In the genomic region with DNA sequence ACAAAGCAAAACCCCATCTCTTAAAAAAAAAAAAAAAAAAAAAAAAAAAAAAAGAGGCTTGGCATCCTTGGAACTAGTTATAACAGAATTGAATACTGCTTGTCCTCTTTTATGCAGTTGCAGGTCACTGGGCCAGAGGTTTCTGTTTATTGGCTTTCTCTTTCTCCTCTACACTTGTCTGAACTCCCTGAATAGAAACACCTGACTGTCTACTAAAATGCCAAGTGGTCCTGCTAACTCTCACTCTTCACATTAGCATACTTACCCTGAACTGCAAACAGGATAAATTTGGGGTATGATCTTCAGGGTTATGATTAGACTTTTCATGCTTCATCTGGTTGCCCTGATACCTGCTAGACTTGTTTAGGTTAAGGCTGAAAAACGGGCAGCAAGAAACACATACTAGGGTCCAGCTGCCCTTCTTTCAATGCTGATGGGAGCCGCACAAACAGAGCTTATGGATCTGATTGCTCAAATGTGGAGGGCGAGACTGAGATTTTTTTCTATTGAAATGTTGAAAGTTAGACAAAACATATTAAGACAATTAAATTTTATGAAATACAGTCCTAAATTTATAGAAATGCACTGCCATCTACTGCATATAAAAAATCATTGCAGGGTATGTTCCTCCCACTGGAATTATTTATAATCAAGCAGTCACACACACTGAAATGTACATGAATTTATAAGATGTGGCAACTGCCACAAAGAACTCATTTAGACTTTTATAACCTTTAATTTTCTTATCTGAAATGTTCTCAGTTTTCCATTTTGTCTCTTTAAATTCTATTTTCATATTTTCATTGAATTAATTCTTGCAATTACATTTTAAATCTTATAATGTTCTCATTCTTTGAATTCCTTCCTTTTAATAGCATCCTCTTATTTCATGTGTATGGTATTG, we compare ENCODE assay signal across 11 cellular contexts. TPM values are rescaled to one million over a fixed set of nuclear protein-coding genes. Genes with fewer than 3 reads are reported as not detected.
DNase-seq lines count a peak whose midpoint lies in the region; ATAC-seq, FAIRE-seq and TF ChIP-seq lines count a peak whose summit lies in the region.
"Had no signal": no experiment of that assay in that cellular context is flagged by ENCODE, and none has a peak within 500 bp of the region (broad histone marks: within the 10 kb centered on the region; RNA-seq: fewer than 3 reads in every experiment).

No MANE protein-coding gene starts in this region.

- H3K27me3 ChIP-seq in GM23248 (replicated peaks; ENCODE audit: insufficient read depth) (no peaks in the 10 kb centered on the region), adipocyte (replicated peaks; ENCODE audit: control insufficient read depth, insufficient read depth, low read length) (no peaks in the 10 kb centered on the region)
- H3K27me3 ChIP-seq: adrenal gland had no signal

- TF ChIP-seq EP300 in A549 (IDR thresholded peaks at IDR 0.05): no peak

- peak; percentile 45 for TF ChIP-seq CTCF in A549 (IDR thresholded peaks at IDR 0.05)

- H3K4me1 ChIP-seq in A549 (no peaks in the 10 kb centered on the region), GM23248 (ENCODE audit: insufficient read depth) (peaks cover 14% of the 10 kb centered on the region), adipocyte (ENCODE audit: control insufficient read depth, insufficient read depth, low read length) (peaks cover 4% of the 10 kb centered on the region)
- H3K4me1 ChIP-seq: adrenal gland had no signal

- intact Hi-C loops in activated CD4-positive, alpha-beta memory T cell treated with anti-CD3 and anti-CD28 coated beads for 36 hours (cut with micrococcal nuclease): loop anchor here (10.0 kb wide), 2 partner anchors 464 to 1016 kb away; no protein-coding TSS in a partner anchor

- no peaks in the 10 kb centered on the region for H3K27me3 Mint-ChIP-seq in activated CD4-positive, alpha-beta memory T cell treated with anti-CD3 and anti-CD28 coated beads for 36 hours
- no peaks in the 10 kb centered on the region for H3K27me3 Mint-ChIP-seq in activated naive CD8-positive, alpha-beta T cell treated with anti-CD3 and anti-CD28 coated beads, Interleukin-2, amount 50 U/mL, for 24 hours
- H3K27me3 Mint-ChIP-seq: stimulated activated naive CD8-positive, alpha-beta T cell treated with anti-CD3 and anti-CD28 coated beads, Interleukin-15, Interleukin-2, amounts not matched to agents 100 ng/mL and 50 ng/mL, for 24 hours had no signal

- H3F3A ChIP-seq in GM23248 (ENCODE audit: insufficient read depth): peaks cover 18% of the 10 kb centered on the region

- peak overlapping the region; percentile 51 for H2AFZ ChIP-seq in GM23248

- 87% methylated on average over 3 of the region's 3 CpGs for WGBS in A549 (ENCODE audit: missing lambda C conversion rate)
- 11 to 13% methylated on average over 3 of the region's 3 CpGs for WGBS in GM23248 (ENCODE audit: low coverage in 1 of 2, low lambda C conversion rate in 2 of 2, missing lambda C conversion rate in 2 of 2), 2 experiments

- no peaks in the 10 kb centered on the region for H4K20me1 ChIP-seq in GM23248 (ENCODE audit: insufficient read depth)

- ATAC-seq in A549 (peak; percentile 50 to 64; a peak in 4 of 6 replicates), HG03571 (IDR thresholded peaks at IDR 0.05; ENCODE audit: unreplicated experiment) (no peak)
- no peak for ATAC-seq in activated naive CD8-positive, alpha-beta T cell treated with anti-CD3 and anti-CD28 coated beads, Interleukin-2, amount 50 U/mL, for 24 hours

- no peaks in the 10 kb centered on the region for H3K79me2 ChIP-seq in GM23248 (ENCODE audit: insufficient read depth)

- peaks cover 3% of the 10 kb centered on the region; the same call in 1 of the 3 replicates for H3K9me3 ChIP-seq in A549
- no peaks in the 10 kb centered on the region for H3K9me3 ChIP-seq in GM23248 (ENCODE audit: low read depth)
- H3K9me3 ChIP-seq in adipocyte (ENCODE audit: control insufficient read depth, low read length): peaks cover 4% of the 10 kb centered on the region

- TF ChIP-seq POLR2A in A549 (IDR thresholded peaks at IDR 0.05; ENCODE audit: low read length): no peak

- no peaks in the 10 kb centered on the region for H3K9me2 ChIP-seq in GM23248 (ENCODE audit: insufficient read depth)

- no peak overlapping the region for H3K27ac ChIP-seq in A549
- peak overlapping the region; percentile 37 for H3K27ac ChIP-seq in GM23248
- H3K27ac ChIP-seq: adrenal gland had no signal

- H3K9ac ChIP-seq in GM23248 (peak overlapping the region; percentile 51), adipocyte (ENCODE audit: low read length) (no peak overlapping the region)

- DNase-seq in A549 (ENCODE audit: low read depth in 1 of 2, low spot score in 1 of 2): peak in 1 of 2 experiments; percentile 12
- peak; percentile 70 for DNase-seq in GM23248
- peak; percentile 82 for DNase-seq in adipocyte (ENCODE audit: low read depth)
- DNase-seq in hepatic stellate cell (ENCODE audit: low spot score): peak; percentile 11
- no peak for DNase-seq in C1 segment of cervical spinal cord (lab: John Stamatoyannopoulos, UW)
- no peak for DNase-seq in activated CD4-positive, alpha-beta memory T cell treated with anti-CD3 and anti-CD28 coated beads for 36 hours
- no peak for DNase-seq in activated naive CD8-positive, alpha-beta T cell treated with anti-CD3 and anti-CD28 coated beads, Interleukin-2, amount 50 U/mL, for 24 hours
- DNase-seq: adrenal gland, SHP77 had no signal

- H3K4me2 ChIP-seq in A549 (no peak overlapping the region), GM23248 (ENCODE audit: unreplicated experiment) (peak overlapping the region; percentile 75)

- H3K4me3 ChIP-seq in A549 (no peak overlapping the region), GM23248 (peak overlapping the region; percentile 44), adipocyte (ENCODE audit: low read length) (no peak overlapping the region)
- H3K4me3 ChIP-seq: adrenal gland had no signal

- peaks cover 37% of the 10 kb centered on the region for H3K36me3 Mint-ChIP-seq in activated CD4-positive, alpha-beta memory T cell treated with anti-CD3 and anti-CD28 coated beads for 36 hours
- H3K36me3 Mint-ChIP-seq in activated naive CD8-positive, alpha-beta T cell treated with anti-CD3 and anti-CD28 coated beads, Interleukin-2, amount 50 U/mL, for 24 hours (ENCODE audit: low read depth): peaks cover 47% of the 10 kb centered on the region

- in situ Hi-C loops in GM23248 (cut with MboI): loop anchor here (10.0 kb wide), 2 partner anchors 464 to 674 kb away; no protein-coding TSS in a partner anchor

- no peak for FAIRE-seq in A549 (lab: Jason Lieb, UNC)

- H3K4me1 Mint-ChIP-seq in activated CD4-positive, alpha-beta memory T cell treated with anti-CD3 and anti-CD28 coated beads for 36 hours (ENCODE audit: low read depth): no peaks in the 10 kb centered on the region
- H3K4me1 Mint-ChIP-seq in activated naive CD8-positive, alpha-beta T cell treated with anti-CD3 and anti-CD28 coated beads, Interleukin-2, amount 50 U/mL, for 24 hours: no peaks in the 10 kb centered on the region

- H3K36me3 ChIP-seq in GM23248 (ENCODE audit: low read depth) (0 out of 2 replicates have a peak, but pooled peaks cover 7% of the 10 kb centered on the region), adipocyte (ENCODE audit: control insufficient read depth, insufficient read depth, low read length, severe bottlenecking) (peaks cover 17% of the 10 kb centered on the region)

- H3K9me3 Mint-ChIP-seq in activated CD4-positive, alpha-beta memory T cell treated with anti-CD3 and anti-CD28 coated beads for 36 hours: peaks cover 44% of the 10 kb centered on the region
- H3K9me3 Mint-ChIP-seq in activated naive CD8-positive, alpha-beta T cell treated with anti-CD3 and anti-CD28 coated beads, Interleukin-2, amount 50 U/mL, for 24 hours: peaks cover 28% of the 10 kb centered on the region

- POLR2A ChIA-PET in A549 (lab: Yijun Ruan, JAX): no interaction called here
- POLR2A ChIA-PET in activated CD4-positive, alpha-beta memory T cell treated with anti-CD3 and anti-CD28 coated beads for 36 hours (lab: Charles Lee): no interaction called here

- TF ChIP-seq RAD21 in A549 (conservative IDR thresholded peaks at IDR 0.05 in 1 of 2, IDR thresholded peaks at IDR 0.05 in 1 of 2): peak; percentile 53 to 59

- no peak overlapping the region for H3K4me3 Mint-ChIP-seq in activated CD4-positive, alpha-beta memory T cell treated with anti-CD3 and anti-CD28 coated beads for 36 hours
- H3K4me3 Mint-ChIP-seq in activated naive CD8-positive, alpha-beta T cell treated with anti-CD3 and anti-CD28 coated beads, Interleukin-2, amount 50 U/mL, for 24 hours: no peak overlapping the region
- H3K4me3 Mint-ChIP-seq: stimulated activated naive CD8-positive, alpha-beta T cell treated with anti-CD3 and anti-CD28 coated beads, Interleukin-15, Interleukin-2, amounts not matched to agents 100 ng/mL and 50 ng/mL, for 24 hours had no signal

- CTCF ChIA-PET in A549 (lab: Yijun Ruan, JAX): interaction anchor here (0.7 to 1.6 kb wide), 3 partner anchors 8 to 251 kb away, joined by 3 to 9 read pairs (median 3); no protein-coding TSS in a partner anchor
- CTCF ChIA-PET in activated CD4-positive, alpha-beta memory T cell treated with anti-CD3 and anti-CD28 coated beads for 36 hours (lab: Charles Lee): interaction anchor here (1.2 kb wide), 1 partner anchor 8 kb away, joined by 6 read pairs; no protein-coding TSS in a partner anchor

- H3K27ac Mint-ChIP-seq in activated CD4-positive, alpha-beta memory T cell treated with anti-CD3 and anti-CD28 coated beads for 36 hours: no peak overlapping the region
- no peak overlapping the region for H3K27ac Mint-ChIP-seq in activated naive CD8-positive, alpha-beta T cell treated with anti-CD3 and anti-CD28 coated beads, Interleukin-2, amount 50 U/mL, for 24 hours
- H3K27ac Mint-ChIP-seq: stimulated activated naive CD8-positive, alpha-beta T cell treated with anti-CD3 and anti-CD28 coated beads, Interleukin-15, Interleukin-2, amounts not matched to agents 100 ng/mL and 50 ng/mL, for 24 hours had no signal

RNA-seq across cellular contexts. Expression of a gene that starts 40.8 kb away (rescaled TPM):
- polyA plus RNA-seq in A549 (2011; rRNA removed) (55.8 and 63.1 TPM in 2 replicates), A549 (2017; fragmentation: RNase III; extraction: RNeasy Plus Mini Kit Qiagen cat#74134 plus additional on column Dnase treatment) (22.8 to 25.5 TPM (median 24.8 TPM) in 3 replicates), GM23248 (2016; fragmentation: Nextera tagmentation; extraction: Ambion mirVana) (13.1 and 16.0 TPM in 2 replicates)
- polyA plus RNA-seq in A549 (2012; cell fraction: cytosol; rRNA removed): 11.2 and 14.4 TPM in 2 replicates
- 18.0 and 22.7 TPM in 2 replicates for polyA plus RNA-seq in A549 (2012; cell fraction: nucleus; rRNA removed)
- polyA minus RNA-seq in A549 (2011; rRNA and poly(A)+ RNA removed): 27.6 and 33.6 TPM in 2 replicates
- 30.4 and 44.6 TPM in 2 replicates for total RNA-seq in GM23248 (2014; rRNA removed; shearing (Covaris generic))
- 10 to 100 TPM; 77.1 to 86.0 TPM for total RNA-seq in activated CD4-positive, alpha-beta memory T cell treated with anti-CD3 and anti-CD28 coated beads for 36 hours

RNA-seq across cellular contexts. Expression of a gene that starts 50.4 kb away (rescaled TPM):
- polyA plus RNA-seq in A549 (2011; rRNA removed): 0.25 and 0.28 TPM in 2 replicates
- polyA plus RNA-seq in A549 (2012; cell fraction: cytosol; rRNA removed): 0.04 TPM in 1 of 2 replicates, not detected in the other
- 0.25 and 0.33 TPM in 2 replicates for polyA plus RNA-seq in A549 (2012; cell fraction: nucleus; rRNA removed)
- polyA plus RNA-seq in A549 (2017; fragmentation: RNase III; extraction: RNeasy Plus Mini Kit Qiagen cat#74134 plus additional on column Dnase treatment): 0.05 to 0.08 TPM in 2 of 3 replicates, not detected in the other
- not detected in 2 replicates for polyA minus RNA-seq in A549 (2011; rRNA and poly(A)+ RNA removed)
- not detected in 2 replicates for total RNA-seq in GM23248 (2014; rRNA removed; shearing (Covaris generic))
- polyA plus RNA-seq in GM23248 (2016; fragmentation: Nextera tagmentation; extraction: Ambion mirVana): 0.25 TPM in 1 of 2 replicates, not detected in the other
- total RNA-seq in activated CD4-positive, alpha-beta memory T cell treated with anti-CD3 and anti-CD28 coated beads for 36 hours: not detected

Comparison
In these comparisons a context has a peak if more than half of its experiments do, and no peak if none do; other contexts are left out.
1. ATAC-seq: peak in A549 (2 of 2); none in HG03571 (single experiment) and activated naive CD8-positive, alpha-beta T cell treated with anti-CD3 and anti-CD28 coated beads, Interleukin-2, amount 50 U/mL, for 24 hours (single experiment).
2. DNase-seq: peak in GM23248 (single experiment), adipocyte (single experiment) and hepatic stellate cell (single experiment); none in C1 segment of cervical spinal cord (0 of 14), activated CD4-positive, alpha-beta memory T cell treated with anti-CD3 and anti-CD28 coated beads for 36 hours (single experiment) and activated naive CD8-positive, alpha-beta T cell treated with anti-CD3 and anti-CD28 coated beads, Interleukin-2, amount 50 U/mL, for 24 hours (single experiment).